Comparison of ENCODE assay signal across 10 cellular contexts in the genomic region with DNA sequence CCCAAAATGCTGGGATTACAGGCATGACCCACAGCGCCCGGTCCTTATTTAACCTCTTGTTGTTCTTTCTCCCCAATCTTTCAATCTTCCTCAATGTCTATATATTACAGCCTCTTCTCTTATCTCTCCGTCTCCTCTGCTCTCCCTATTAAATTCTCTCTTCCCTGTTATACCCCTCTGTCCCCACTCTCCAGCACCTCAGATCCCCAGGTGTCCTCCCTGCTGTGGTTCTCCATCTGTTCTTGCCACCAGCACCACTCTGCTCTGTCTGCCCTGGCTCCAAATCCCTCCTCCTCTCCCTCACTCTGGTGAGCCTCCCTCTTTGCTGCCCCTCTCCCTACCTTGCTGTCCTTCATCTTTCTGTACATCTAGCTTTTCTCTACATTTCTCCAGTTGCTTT. TPM values are rescaled to one million over a fixed set of nuclear protein-coding genes. Genes with fewer than 3 reads are reported as not detected.
DNase-seq lines count a peak whose midpoint lies in the region; ATAC-seq and TF ChIP-seq lines count a peak whose summit lies in the region.
"Had no signal": no experiment of that assay in that cellular context is flagged by ENCODE, and none has a peak within 500 bp of the region (broad histone marks: within the 10 kb centered on the region; RNA-seq: fewer than 3 reads in every experiment).

No MANE protein-coding gene starts in this region.

- H3K9ac ChIP-seq in mesenchymal stem cell (ENCODE audit: low read length): peak overlapping the region; percentile 89

- ATAC-seq in HG03378 (IDR thresholded peaks at IDR 0.05; ENCODE audit: unreplicated experiment): no peak

- no peak overlapping the region for H3K4me2 ChIP-seq in mesenchymal stem cell (ENCODE audit: low read length, poor library complexity, severe bottlenecking)

- peaks cover 22% of the 10 kb centered on the region for H3K4me1 Mint-ChIP-seq in activated naive CD8-positive, alpha-beta T cell (ENCODE audit: low read depth)

- peaks cover 19% of the 10 kb centered on the region for H3K9me3 Mint-ChIP-seq in activated naive CD8-positive, alpha-beta T cell (ENCODE audit: low read depth)

- no peak overlapping the region for H4K8ac ChIP-seq in mesenchymal stem cell (ENCODE audit: low read length)

- no peak overlapping the region for H3K18ac ChIP-seq in mesenchymal stem cell (ENCODE audit: low read depth in 1 of 2, low read length in 2 of 2)

- no peak overlapping the region for H3K4ac ChIP-seq in mesenchymal stem cell (ENCODE audit: low read depth in 1 of 2, low read length in 2 of 2)

- peak overlapping the region; percentile 87 for H3K4me3 Mint-ChIP-seq in activated naive CD8-positive, alpha-beta T cell

- no peak overlapping the region for H2BK5ac ChIP-seq in mesenchymal stem cell (ENCODE audit: low read depth, low read length, poor library complexity, severe bottlenecking)

- H3K36me3 ChIP-seq in left ventricle myocardium inferior: peaks cover 9% of the 10 kb centered on the region
- no peaks in the 10 kb centered on the region for H3K36me3 ChIP-seq in right atrium auricular region
- H3K36me3 ChIP-seq in mesenchymal stem cell (ENCODE audit: control insufficient read depth in 1 of 2, insufficient read depth in 2 of 2, low read depth in 1 of 2, low read length in 2 of 2): peaks cover 4 to 10% of the 10 kb centered on the region in 2 experiments

- H3K27ac ChIP-seq in left ventricle myocardium inferior (replicated peaks) (no peak overlapping the region), right atrium auricular region (no peak overlapping the region), mesenchymal stem cell (ENCODE audit: low read length, poor library complexity, severe bottlenecking) (no peak overlapping the region)

- no peak overlapping the region for H4K91ac ChIP-seq in mesenchymal stem cell (ENCODE audit: low read length)

- peaks cover 14% of the 10 kb centered on the region for H3K79me1 ChIP-seq in mesenchymal stem cell (replicated peaks; ENCODE audit: low read length, poor library complexity, severe bottlenecking)

- H3K36me3 Mint-ChIP-seq in activated naive CD8-positive, alpha-beta T cell: peaks cover 24% of the 10 kb centered on the region

- no peak overlapping the region for H2BK120ac ChIP-seq in mesenchymal stem cell (ENCODE audit: low read depth, low read length)

- H3K27ac Mint-ChIP-seq in activated naive CD8-positive, alpha-beta T cell: peak overlapping the region; percentile 9

- H3K4me1 ChIP-seq in left ventricle myocardium inferior (peaks cover 22% of the 10 kb centered on the region), right atrium auricular region (peaks cover 0 to 9% of the 10 kb centered on the region in 2 donors), mesenchymal stem cell (ENCODE audit: control insufficient read depth, insufficient read depth, low read depth, low read length) (peaks cover 4% of the 10 kb centered on the region)

- no peak overlapping the region for H2BK15ac ChIP-seq in mesenchymal stem cell (ENCODE audit: low read depth, poor library complexity, severe bottlenecking)

- no peak overlapping the region for H2BK12ac ChIP-seq in mesenchymal stem cell (ENCODE audit: low read length in 2 of 2)

- H3K9me3 ChIP-seq in left ventricle myocardium inferior (replicated peaks) (no peaks in the 10 kb centered on the region), right atrium auricular region (no peaks in the 10 kb centered on the region), mesenchymal stem cell (ENCODE audit: control insufficient read depth, low read length) (peaks cover 7% of the 10 kb centered on the region)
- H3K9me3 ChIP-seq: sigmoid colon had no signal

- H3K27me3 ChIP-seq in left ventricle myocardium inferior (ENCODE audit: low read depth) (no peaks in the 10 kb centered on the region), right atrium auricular region (no peaks in the 10 kb centered on the region), mesenchymal stem cell (ENCODE audit: control insufficient read depth in 1 of 2, insufficient read depth in 1 of 2, low read length in 2 of 2) (no peaks in the 10 kb centered on the region)
- H3K27me3 ChIP-seq: sigmoid colon had no signal

- no peak overlapping the region for H3K14ac ChIP-seq in mesenchymal stem cell (ENCODE audit: low read length in 2 of 2)

- H3K4me3 ChIP-seq in left ventricle myocardium inferior (peak overlapping the region; percentile 78), right atrium auricular region (no peak overlapping the region), mesenchymal stem cell (ENCODE audit: insufficient read depth in 1 of 2, low read depth in 1 of 2, low read length in 2 of 2) (peak overlapping the region in 1 of 2 experiments; percentile 87)

- DNase-seq in left ventricle myocardium inferior (no peak), right atrium auricular region (ENCODE audit: low spot score) (no peak), mesenchymal stem cell (no peak), NCI-H1436 treated with DMSO at 0.1 percent for 48 hours (lab: John Stamatoyannopoulos, UW) (no peak), epidermal melanocyte (ENCODE audit: insufficient read length, low spot score) (no peak), GOT3 (lab: John Stamatoyannopoulos, UW) (no peak)
- DNase-seq: NCI-H1092 treated with DMSO at 0.1 percent for 48 hours, sigmoid colon had no signal

- H3K23ac ChIP-seq in mesenchymal stem cell (ENCODE audit: low read length in 2 of 2): no peak overlapping the region

- WGBS in mesenchymal stem cell: 96% methylated on average over 3 of the region's 3 CpGs

- H3K27me3 Mint-ChIP-seq in activated naive CD8-positive, alpha-beta T cell: no peaks in the 10 kb centered on the region

- no peak overlapping the region for H2AFZ ChIP-seq in mesenchymal stem cell (ENCODE audit: low read depth, low read length)

- no peak overlapping the region for H2AK5ac ChIP-seq in mesenchymal stem cell (ENCODE audit: low read length, severe bottlenecking)

- intact Hi-C loops in left ventricle myocardium inferior (cut with micrococcal nuclease): no loop called here

- no peak for TF ChIP-seq CTCF in left ventricle myocardium inferior (IDR thresholded peaks at IDR 0.05; ENCODE audit: borderline replicate concordance)
- TF ChIP-seq CTCF in right atrium auricular region (IDR thresholded peaks at IDR 0.05): no peak

RNA-seq across cellular contexts. Expression of gene ZNF600, which starts 1.1 kb away (rescaled TPM):
- 2.9 TPM for total RNA-seq in left ventricle myocardium inferior
- total RNA-seq in right atrium auricular region: 1 to 10 TPM; 1.3 to 2.4 TPM
- polyA plus RNA-seq in mesenchymal stem cell (2013, experiment 1 of 2): 3.4 TPM
- 2.7 TPM for polyA plus RNA-seq in mesenchymal stem cell (2013, experiment 2 of 2)

RNA-seq across cellular contexts. Expression of gene ZNF28, which starts 35.9 kb away (rescaled TPM):
- total RNA-seq in left ventricle myocardium inferior (7.1 TPM), right atrium auricular region (1 to 10 TPM; 4.4 to 8.1 TPM)
- 6.1 TPM for polyA plus RNA-seq in mesenchymal stem cell (2013, experiment 1 of 2)
- polyA plus RNA-seq in mesenchymal stem cell (2013, experiment 2 of 2): 7.3 TPM

RNA-seq across cellular contexts. Expression of gene ZNF611, which starts 50.7 kb away (rescaled TPM):
- total RNA-seq in left ventricle myocardium inferior: 7.0 TPM
- 1 to 10 TPM; 4.0 to 6.6 TPM for total RNA-seq in right atrium auricular region
- polyA plus RNA-seq in mesenchymal stem cell (2013, experiment 1 of 2): 7.1 TPM
- 5.0 TPM for polyA plus RNA-seq in mesenchymal stem cell (2013, experiment 2 of 2)
